In genomic region chr7:98171449-98171848, GRCh38 we compare ENCODE assay signal across 19 cellular contexts. TPM values are rescaled to one million over a fixed set of nuclear protein-coding genes. Genes with fewer than 3 reads are reported as not detected.
A peak's percentile ranks its signal among the peaks of the same experiment; 100 is the strongest.
DNase-seq lines count a peak whose midpoint lies in the region; ATAC-seq, FAIRE-seq and TF ChIP-seq lines count a peak whose summit lies in the region.
"Had no signal": no experiment of that assay in that cellular context is flagged by ENCODE, and none has a peak within 500 bp of the region (broad histone marks: within the 10 kb centered on the region; RNA-seq: fewer than 3 reads in every experiment).

No MANE protein-coding gene starts in this region.

- DNase-seq in mesenchymal stem cell: no peak
- DNase-seq in pancreas: peak in 1 of 6 donors; percentile 25
- DNase-seq in activated CD4-positive, alpha-beta memory T cell treated with anti-CD3 and anti-CD28 coated beads for 36 hours: no peak
- DNase-seq in amniotic stem cell (lab: John Stamatoyannopoulos, UW): no peak
- DNase-seq: BE2C; CD8-positive, alpha-beta T cell; COR-L47; DMS153; GF-D8; GOT3; H9; IMR-90 had no signal

- no peak overlapping the region for H3K27ac Mint-ChIP-seq in activated CD4-positive, alpha-beta memory T cell treated with anti-CD3 and anti-CD28 coated beads for 36 hours
- H3K27ac Mint-ChIP-seq: CD14-positive monocyte; CD8-positive, alpha-beta T cell had no signal

- ATAC-seq in pancreas: no peak
- ATAC-seq in GM21390 (IDR thresholded peaks at IDR 0.05; ENCODE audit: unreplicated experiment): no peak
- ATAC-seq: A549; CD8-positive, alpha-beta T cell had no signal

- intact Hi-C loops in pancreas (cut with DNase I): no loop called here
- intact Hi-C loops in activated CD4-positive, alpha-beta memory T cell treated with anti-CD3 and anti-CD28 coated beads for 36 hours (cut with micrococcal nuclease): no loop called here

- no peak overlapping the region for H3K14ac ChIP-seq in mesenchymal stem cell (ENCODE audit: low read length in 2 of 2)

- no peak overlapping the region for H4K8ac ChIP-seq in mesenchymal stem cell (ENCODE audit: low read length)

- H3K79me1 ChIP-seq in mesenchymal stem cell (replicated peaks; ENCODE audit: low read length, poor library complexity, severe bottlenecking): peaks cover 25% of the 10 kb centered on the region

- no peak overlapping the region for H2AK5ac ChIP-seq in mesenchymal stem cell (ENCODE audit: low read length, severe bottlenecking)

- no peak overlapping the region for H2BK12ac ChIP-seq in mesenchymal stem cell (ENCODE audit: low read length in 2 of 2)

- H2AFZ ChIP-seq in mesenchymal stem cell (ENCODE audit: low read depth, low read length): no peak overlapping the region

- TF ChIP-seq CTCF in VCaP (conservative IDR thresholded peaks at IDR 0.05) (no peak), pancreas (IDR thresholded peaks at IDR 0.05) (no peak)

- no peak overlapping the region for H2BK5ac ChIP-seq in mesenchymal stem cell (ENCODE audit: low read depth, low read length, poor library complexity, severe bottlenecking)

- H3K4me2 ChIP-seq in mesenchymal stem cell (ENCODE audit: low read length, poor library complexity, severe bottlenecking): no peak overlapping the region
- H3K4me2 ChIP-seq: A549 had no signal

- POLR2A ChIA-PET in activated CD4-positive, alpha-beta memory T cell treated with anti-CD3 and anti-CD28 coated beads for 36 hours (lab: Charles Lee): no interaction called here

- WGBS in mesenchymal stem cell: 98% methylated on average over 20 of the region's 24 CpGs
- WGBS in pancreas, 2 donors: 93 to 95% methylated on average over 24 of the region's 24 CpGs

- H3K4me1 ChIP-seq in mesenchymal stem cell (ENCODE audit: control insufficient read depth, insufficient read depth, low read depth, low read length) (no peaks in the 10 kb centered on the region), pancreas (peaks cover 34 to 56% (median 38%) of the 10 kb centered on the region in 3 donors)
- H3K4me1 ChIP-seq: BE2C had no signal

- CTCF ChIA-PET in activated CD4-positive, alpha-beta memory T cell treated with anti-CD3 and anti-CD28 coated beads for 36 hours (lab: Charles Lee): interaction anchor here (0.6 to 19.6 kb wide), 3 partner anchors 151 to 274 kb away, joined by 3 to 368 read pairs (median 4); no protein-coding TSS in a partner anchor

- no peak overlapping the region for H2BK15ac ChIP-seq in mesenchymal stem cell (ENCODE audit: low read depth, poor library complexity, severe bottlenecking)

- H3K27me3 Mint-ChIP-seq in activated CD4-positive, alpha-beta memory T cell treated with anti-CD3 and anti-CD28 coated beads for 36 hours: no peaks in the 10 kb centered on the region

- peak overlapping the region; percentile 64; the same call in 1 of the 2 replicates for H3K27ac ChIP-seq in VCaP
- H3K27ac ChIP-seq in mesenchymal stem cell (ENCODE audit: low read length, poor library complexity, severe bottlenecking): no peak overlapping the region
- peak overlapping the region in 3 of 4 donors; percentile 35 to 83 (median 79) for H3K27ac ChIP-seq in pancreas
- H3K27ac ChIP-seq: A549 had no signal

- H3K4me3 ChIP-seq in mesenchymal stem cell (ENCODE audit: insufficient read depth in 1 of 2, low read depth in 1 of 2, low read length in 2 of 2) (no peak overlapping the region), pancreas (no peak overlapping the region)
- H3K4me3 ChIP-seq: A549 had no signal

- H2BK120ac ChIP-seq in mesenchymal stem cell (ENCODE audit: low read depth, low read length): no peak overlapping the region

- FAIRE-seq in pancreas (lab: Jason Lieb, UNC): no peak
- FAIRE-seq: A549, D721Med, GM19239 had no signal

- H3K18ac ChIP-seq in mesenchymal stem cell (ENCODE audit: low read depth in 1 of 2, low read length in 2 of 2): no peak overlapping the region

- no peak overlapping the region for H3K9ac ChIP-seq in mesenchymal stem cell (ENCODE audit: low read length)

- no peak overlapping the region for H3K23ac ChIP-seq in mesenchymal stem cell (ENCODE audit: low read length in 2 of 2)

- H3K4me3 Mint-ChIP-seq in activated CD4-positive, alpha-beta memory T cell treated with anti-CD3 and anti-CD28 coated beads for 36 hours: no peak overlapping the region
- H3K4me3 Mint-ChIP-seq: CD14-positive monocyte; CD8-positive, alpha-beta T cell; H9 had no signal

- H4K91ac ChIP-seq in mesenchymal stem cell (ENCODE audit: low read length): peak overlapping the region; percentile 52

- H3K9me3 Mint-ChIP-seq in activated CD4-positive, alpha-beta memory T cell treated with anti-CD3 and anti-CD28 coated beads for 36 hours: no peaks in the 10 kb centered on the region
- H3K9me3 Mint-ChIP-seq: CD8-positive, alpha-beta T cell; H9 had no signal

- H3K27me3 ChIP-seq in mesenchymal stem cell (ENCODE audit: control insufficient read depth in 1 of 2, insufficient read depth in 1 of 2, low read length in 2 of 2) (no peaks in the 10 kb centered on the region), pancreas (no peaks in the 10 kb centered on the region)
- H3K27me3 ChIP-seq: BE2C had no signal

- H3K36me3 Mint-ChIP-seq in activated CD4-positive, alpha-beta memory T cell treated with anti-CD3 and anti-CD28 coated beads for 36 hours: peaks cover 8% of the 10 kb centered on the region

- no peaks in the 10 kb centered on the region for H3K9me3 ChIP-seq in mesenchymal stem cell (ENCODE audit: control insufficient read depth, low read length)
- H3K9me3 ChIP-seq in pancreas: no peaks in the 10 kb centered on the region
- H3K9me3 ChIP-seq: A549, BE2C had no signal

- H3K4me1 Mint-ChIP-seq in activated CD4-positive, alpha-beta memory T cell treated with anti-CD3 and anti-CD28 coated beads for 36 hours (ENCODE audit: low read depth): peaks cover 6% of the 10 kb centered on the region

- no peak overlapping the region for H3K4ac ChIP-seq in mesenchymal stem cell (ENCODE audit: low read depth in 1 of 2, low read length in 2 of 2)

- H3K36me3 ChIP-seq in mesenchymal stem cell (ENCODE audit: control insufficient read depth in 1 of 2, insufficient read depth in 2 of 2, low read depth in 1 of 2, low read length in 2 of 2) (peaks cover 16 to 28% of the 10 kb centered on the region in 2 experiments), pancreas (no peaks in the 10 kb centered on the region)
- H3K36me3 ChIP-seq: BE2C had no signal

RNA-seq across cellular contexts. Expression of gene BHLHA15, which starts 39.8 kb away (rescaled TPM):
- 0.12 TPM for polyA plus RNA-seq in mesenchymal stem cell (2013, experiment 1 of 2)
- polyA plus RNA-seq in mesenchymal stem cell (2013, experiment 2 of 2): 0.08 TPM
- total RNA-seq in pancreas: 100 to 1,000 TPM in 4 of 6 donors, 10 to 100 TPM in 2; 70.9 to 405 (median 172) TPM
- polyA plus RNA-seq in pancreas: 10 to 100 TPM; 32.5 to 98.0 TPM
- under 1 TPM in 1 of 2 experiments, not detected in 1; 0.67 TPM for total RNA-seq in activated CD4-positive, alpha-beta memory T cell treated with anti-CD3 and anti-CD28 coated beads for 36 hours
- total RNA-seq: CD8-positive, alpha-beta T cell; IMR-90 had no signal
- polyA plus RNA-seq: AG04450, CD14-positive monocyte, IMR-90 had no signal

Comparison
In these comparisons a context has a peak if more than half of its experiments do, and no peak if none do; other contexts are left out.
1. RNA of gene BHLHA15, which starts 39.8 kb away (total RNA-seq): 70.9 to 405 TPM in pancreas; 0.67 TPM in activated CD4-positive, alpha-beta memory T cell treated with anti-CD3 and anti-CD28 coated beads for 36 hours; every median in the first group is over 10 times any median in the second.